In genomic region chr4:110130578-110131358, GRCh38 we compare ENCODE assay signal across 14 cellular contexts.
"Had no signal": no experiment of that assay in that cellular context is flagged by ENCODE, and none has a peak within 500 bp of the region (broad histone marks: within the 10 kb centered on the region; RNA-seq: fewer than 3 reads in every experiment).

No MANE protein-coding gene starts in this region.

- H3K4me2 ChIP-seq: hepatocyte had no signal

- H3K4me1 ChIP-seq: gastroesophageal sphincter, prostate gland, testis, uterus had no signal

- H3K9me3 ChIP-seq: gastroesophageal sphincter, prostate gland, testis, uterus had no signal

- H3K27ac ChIP-seq: gastroesophageal sphincter, hepatocyte, prostate gland, testis, uterus had no signal

- FAIRE-seq: colon, endothelial cell of umbilical vein, TTC549 had no signal

- H3K4me3 ChIP-seq: gastroesophageal sphincter, hepatocyte, prostate gland, testis, uterus had no signal

- H2AFZ ChIP-seq: hepatocyte had no signal

- H3K27me3 ChIP-seq: gastroesophageal sphincter, hepatocyte, testis, uterus had no signal

- H3K36me3 ChIP-seq: gastroesophageal sphincter, prostate gland, uterus had no signal

- DNase-seq: activated CD4-positive, alpha-beta T cell treated with anti-CD3 and anti-CD28 coated beads, Interleukin-2, amount 50 U/mL, for 4 hours; activated effector memory CD4-positive, alpha-beta T cell treated with anti-CD3 and anti-CD28 coated beads, Interleukin-2, amount 50 U/mL, for 16 hours; activated T-cell treated with anti-CD3 and anti-CD28 coated beads, Interleukin-2, amount 50 U/mL, for 24 hours; stimulated activated CD4-positive, alpha-beta T cell treated with anti-CD3 and anti-CD28 coated beads, Interleukin-15, amount 100 ng/mL, for 24 hours; stimulated activated CD4-positive, alpha-beta T cell treated with anti-CD3 and anti-CD28 coated beads, Interleukin-4, amount 100 ng/mL, for 24 hours; T-helper 17 cell; testis; uterus had no signal
